ENCODE assay signal across 20 cellular contexts in the genomic region with DNA sequence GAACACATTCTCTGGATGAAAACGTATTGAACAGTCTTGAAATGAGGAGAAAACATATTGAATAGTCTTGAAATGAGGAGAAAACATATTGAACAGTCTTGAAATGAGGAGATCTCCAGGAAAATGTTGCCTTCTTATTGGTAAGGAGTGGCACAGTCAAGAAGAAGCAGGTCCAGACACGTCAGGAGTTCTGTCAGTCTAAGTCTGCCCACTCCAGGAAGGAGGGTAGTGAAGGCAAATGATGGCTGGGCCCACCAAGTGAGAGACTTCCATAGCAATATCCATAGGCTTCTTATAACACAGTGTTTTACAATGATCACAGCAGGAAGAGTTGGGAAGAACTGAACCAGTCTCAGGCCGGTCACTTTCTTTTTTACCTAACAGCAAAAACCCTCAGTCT.
DNase-seq lines count a peak whose midpoint lies in the region; FAIRE-seq and TF ChIP-seq lines count a peak whose summit lies in the region.
"Had no signal": no experiment of that assay in that cellular context is flagged by ENCODE, and none has a peak within 500 bp of the region (broad histone marks: within the 10 kb centered on the region; RNA-seq: fewer than 3 reads in every experiment).

No MANE protein-coding gene starts in this region.

- DNase-seq in MCF 10A (ENCODE audit: unreplicated experiment) (peak; percentile 2), breast epithelium (ENCODE audit: low spot score in 2 of 2) (no peak), bronchial epithelial cell (ENCODE audit: low read depth) (peak; percentile 71), nephron progenitor cell (no peak), DMS 273 (lab: John Stamatoyannopoulos, UW; ENCODE audit: unreplicated experiment) (no peak)
- DNase-seq in activated CD4-positive, alpha-beta T cell treated with anti-CD3 and anti-CD28 coated beads for 1 hour: no peak
- DNase-seq in T-helper 2 cell treated with Interferon-gamma antibody and Interleukin-4, amounts not matched to agents 5 μg/mL and 100 μg/mL, for 36 hours (ENCODE audit: low spot score): no peak
- DNase-seq: 8988T; Calu3; CD8-positive, alpha-beta T cell; DMS 273 treated with DMSO at 0.1 percent for 48 hours; DMS53; DND-41; EL; HCEC 1CT had no signal

- no peaks in the 10 kb centered on the region for H3K4me1 ChIP-seq in breast epithelium
- H3K4me1 ChIP-seq: BLaER1 treated with 17β-estradiol and CSF1 and Interleukin-3, amounts not matched to agents 10 nM and 100 nM had no signal

- H3K9me3 Mint-ChIP-seq in MCF 10A (ENCODE audit: unreplicated experiment): no peaks in the 10 kb centered on the region
- H3K9me3 Mint-ChIP-seq in nephron progenitor cell: peaks cover 4% of the 10 kb centered on the region
- H3K9me3 Mint-ChIP-seq in T-helper 2 cell treated with Interferon-gamma antibody and Interleukin-4, amounts not matched to agents 5 μg/mL and 100 μg/mL, for 36 hours: no peaks in the 10 kb centered on the region

- H3K27ac Mint-ChIP-seq in MCF 10A (ENCODE audit: low read depth, unreplicated experiment): no peak overlapping the region
- H3K27ac Mint-ChIP-seq in nephron progenitor cell: peak overlapping the region; percentile 14
- H3K27ac Mint-ChIP-seq in T-helper 2 cell treated with Interferon-gamma antibody and Interleukin-4, amounts not matched to agents 5 μg/mL and 100 μg/mL, for 36 hours: no peak overlapping the region
- H3K27ac Mint-ChIP-seq: B cell; CD8-positive, alpha-beta T cell had no signal

- H3K27me3 Mint-ChIP-seq in MCF 10A (ENCODE audit: insufficient read depth, unreplicated experiment): no peaks in the 10 kb centered on the region
- no peaks in the 10 kb centered on the region for H3K27me3 Mint-ChIP-seq in nephron progenitor cell (ENCODE audit: low read depth, poor library complexity)
- H3K27me3 Mint-ChIP-seq in T-helper 2 cell treated with Interferon-gamma antibody and Interleukin-4, amounts not matched to agents 5 μg/mL and 100 μg/mL, for 36 hours (ENCODE audit: low read depth): no peaks in the 10 kb centered on the region

- FAIRE-seq in bronchial epithelial cell (lab: Jason Lieb, UNC): no peak
- FAIRE-seq: GM12878, H54 had no signal

- TF ChIP-seq POLR2A in breast epithelium (IDR thresholded peaks at IDR 0.05): no peak

- BruUV-seq in MCF 10A (replicated peaks; lab: Mats Ljungman, UMichigan): no TSS peak

- H3K4me1 Mint-ChIP-seq in MCF 10A (ENCODE audit: insufficient read depth, unreplicated experiment) (peaks cover 6% of the 10 kb centered on the region), nephron progenitor cell (peaks cover 32% of the 10 kb centered on the region)
- H3K4me1 Mint-ChIP-seq in T-helper 2 cell treated with Interferon-gamma antibody and Interleukin-4, amounts not matched to agents 5 μg/mL and 100 μg/mL, for 36 hours (ENCODE audit: low read depth): no peaks in the 10 kb centered on the region
- H3K4me1 Mint-ChIP-seq: B cell had no signal

- H3K27ac ChIP-seq in breast epithelium: no peak overlapping the region
- H3K27ac ChIP-seq: BLaER1 treated with 17β-estradiol and CSF1 and Interleukin-3, amounts not matched to agents 10 nM and 100 nM; HL-60 had no signal

- no peak overlapping the region for H3K4me3 Mint-ChIP-seq in MCF 10A (ENCODE audit: unreplicated experiment)
- no peak overlapping the region for H3K4me3 Mint-ChIP-seq in nephron progenitor cell
- no peak overlapping the region for H3K4me3 Mint-ChIP-seq in T-helper 2 cell treated with Interferon-gamma antibody and Interleukin-4, amounts not matched to agents 5 μg/mL and 100 μg/mL, for 36 hours
- H3K4me3 Mint-ChIP-seq: B cell; CD8-positive, alpha-beta T cell had no signal

- H3K4me3 ChIP-seq in breast epithelium (no peak overlapping the region), bronchial epithelial cell (ENCODE audit: low read depth, low read length) (no peak overlapping the region)
- H3K4me3 ChIP-seq: BLaER1 treated with 17β-estradiol and CSF1 and Interleukin-3, amounts not matched to agents 10 nM and 100 nM; GM12878 had no signal

- H3K27me3 ChIP-seq in breast epithelium (no peaks in the 10 kb centered on the region), bronchial epithelial cell (ENCODE audit: control insufficient read depth, insufficient read depth, low read length) (no peaks in the 10 kb centered on the region)
- H3K27me3 ChIP-seq: BLaER1 treated with 17β-estradiol and CSF1 and Interleukin-3, amounts not matched to agents 10 nM and 100 nM had no signal

- no peaks in the 10 kb centered on the region for H3K36me3 ChIP-seq in breast epithelium
- H3K36me3 ChIP-seq in bronchial epithelial cell (ENCODE audit: control insufficient read depth, insufficient read depth, low read length): no peaks in the 10 kb centered on the region
- H3K36me3 ChIP-seq: BLaER1 treated with 17β-estradiol and CSF1 and Interleukin-3, amounts not matched to agents 10 nM and 100 nM had no signal

- CTCF ChIA-PET in MCF 10A (lab: Yijun Ruan, JAX): no interaction called here

- TF ChIP-seq CTCF in MCF 10A (IDR thresholded peaks at IDR 0.05; ENCODE audit: unreplicated experiment) (no peak), breast epithelium (IDR thresholded peaks at IDR 0.05) (no peak), bronchial epithelial cell (IDR thresholded peaks at IDR 0.05; ENCODE audit: insufficient read depth, low read length, severe bottlenecking) (no peak), nephron progenitor cell (IDR thresholded peaks at IDR 0.05) (no peak)

- H3K36me3 Mint-ChIP-seq in MCF 10A (ENCODE audit: insufficient read depth, unreplicated experiment): no peaks in the 10 kb centered on the region
- no peaks in the 10 kb centered on the region for H3K36me3 Mint-ChIP-seq in nephron progenitor cell (ENCODE audit: low read depth)
- no peaks in the 10 kb centered on the region for H3K36me3 Mint-ChIP-seq in T-helper 2 cell treated with Interferon-gamma antibody and Interleukin-4, amounts not matched to agents 5 μg/mL and 100 μg/mL, for 36 hours (ENCODE audit: low read depth)
- H3K36me3 Mint-ChIP-seq: CD8-positive, alpha-beta T cell had no signal

- POLR2A ChIA-PET in MCF 10A (lab: Yijun Ruan, JAX): interaction anchor here (0.7 kb wide), 1 partner anchor 221 kb away, joined by 3 read pairs; no protein-coding TSS in a partner anchor

- H3K9me3 ChIP-seq in breast epithelium: no peaks in the 10 kb centered on the region
- H3K9me3 ChIP-seq: BLaER1 treated with 17β-estradiol and CSF1 and Interleukin-3, amounts not matched to agents 10 nM and 100 nM had no signal

- intact Hi-C loops in MCF 10A (cut with micrococcal nuclease): no loop called here
- intact Hi-C loops in breast epithelium (cut with DNase I; ENCODE audit: low total_unique reads): no loop called here

Comparison
In these comparisons a context has a peak if more than half of its experiments do, and no peak if none do; other contexts are left out.
1. DNase-seq: peak in MCF 10A (single experiment) and bronchial epithelial cell (single experiment); none in breast epithelium (0 of 2), nephron progenitor cell (single experiment), DMS 273 (single experiment), activated CD4-positive, alpha-beta T cell treated with anti-CD3 and anti-CD28 coated beads for 1 hour (single experiment) and T-helper 2 cell treated with Interferon-gamma antibody and Interleukin-4, amounts not matched to agents 5 μg/mL and 100 μg/mL, for 36 hours (single experiment).